In genomic region chr10:63630928-63631685, GRCh38 we compare ENCODE assay signal across 1 cellular context.
TF ChIP-seq lines count a peak whose summit lies in the region.

No MANE protein-coding gene starts in this region.

TF ChIP-seq in GM23338, 12 proteins besides CTCF, POLR2A, EP300 and RAD21 (continued from another document):
- no peak for TF ChIP-seq REST (IDR thresholded peaks at IDR 0.05; ENCODE audit: unreplicated experiment)
